ENCODE assay signal across 22 cellular contexts in genomic region chr20:13113731-13114130, GRCh38.
"Had no signal": no experiment of that assay in that cellular context is flagged by ENCODE, and none has a peak within 500 bp of the region (broad histone marks: within the 10 kb centered on the region; RNA-seq: fewer than 3 reads in every experiment).

No MANE protein-coding gene starts in this region.

- H3K9me3 Mint-ChIP-seq: IgD-negative memory B cell had no signal

- H3K4me3 ChIP-seq: K562, MG63, SJCRH30 had no signal

- H3K4me1 ChIP-seq: SJCRH30 had no signal

- H3K27me3 Mint-ChIP-seq: IgD-negative memory B cell had no signal

- H3K27ac ChIP-seq: HL-60, SJCRH30 had no signal

- H3K4me3 Mint-ChIP-seq: IgD-negative memory B cell had no signal

- H3K36me3 Mint-ChIP-seq: IgD-negative memory B cell had no signal

- H3K9me3 ChIP-seq: MG63, SJCRH30 had no signal

- H3K4me1 Mint-ChIP-seq: IgD-negative memory B cell had no signal

- H3K36me3 ChIP-seq: MG63, SJCRH30 had no signal

- H3K27me3 ChIP-seq: MG63, SJCRH30 had no signal

- DNase-seq: MG63, NCI-H1092, NCI-H1105 treated with DMSO at 0.1 percent for 48 hours, NCI-H1417 treated with DMSO at 0.1 percent for 48 hours, NCI-H146, NCI-H1694 treated with DMSO at 0.1 percent for 48 hours, NCI-H1930, NCI-H2081, NCI-H2107, NCI-H2171, NCI-H226, NCI-H446, NCI-H510A, NCI-H524 treated with DMSO at 0.1 percent for 48 hours, NCI-H69, NCI-H774, PC-3, SHP77 treated with DMSO at 0.1 percent for 48 hours, SJCRH30 had no signal
